8 cellular contexts compared by ENCODE assay signal in the genomic region with DNA sequence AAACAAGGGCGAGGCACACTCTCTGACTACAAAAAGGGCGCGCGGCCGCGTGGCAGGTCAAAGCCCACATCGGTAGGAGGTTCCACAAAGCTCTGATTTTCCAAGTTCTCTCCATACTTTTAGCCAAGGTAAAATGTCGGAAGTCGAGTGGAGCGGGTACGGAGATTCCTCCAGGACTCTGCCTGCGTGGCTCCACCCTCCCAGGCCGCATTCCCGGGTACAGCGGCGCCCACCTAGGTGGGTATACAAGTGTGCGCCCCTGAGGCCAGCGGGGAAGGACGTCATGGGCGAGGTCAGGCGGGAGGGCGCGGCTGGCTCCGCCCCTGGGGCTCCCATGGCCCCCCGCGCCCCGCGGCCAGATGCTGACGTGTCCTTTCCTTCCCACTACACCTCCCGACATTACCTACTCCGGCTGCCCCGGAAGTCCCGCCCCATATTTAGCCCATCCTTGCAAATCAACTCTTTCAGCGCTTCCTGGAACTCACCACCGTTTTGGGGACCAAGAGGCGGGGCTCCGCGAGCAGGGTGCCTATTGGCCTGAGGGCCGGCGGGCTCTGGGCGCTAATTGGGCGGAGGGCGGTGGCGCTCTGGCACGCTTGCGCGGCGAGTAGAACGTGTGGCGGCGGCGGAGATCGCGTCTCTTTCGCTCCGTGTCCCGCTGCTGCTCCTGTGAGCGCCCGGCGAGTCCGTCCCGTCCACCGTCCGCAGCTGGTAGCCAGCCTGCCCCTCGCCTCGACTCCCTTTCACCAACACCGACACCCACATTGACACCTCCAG. TPM values are rescaled to one million over a fixed set of nuclear protein-coding genes. Genes with fewer than 3 reads are reported as not detected.
DNase-seq lines count a peak whose midpoint lies in the region; ATAC-seq, FAIRE-seq and TF ChIP-seq lines count a peak whose summit lies in the region.

A gene (plus strand): TSS at position 639 of the 777 bp plus-strand sequence. CDS start 180 bp downstream, outside the sequence.

- DNase-seq in GM12891 (ENCODE audit: insufficient read length, low spot score) = peak; percentile 92
- DNase-seq in NCI-H1436 treated with DMSO at 0.1 percent for 48 hours (lab: John Stamatoyannopoulos, UW) = peak; percentile 92
- peak; percentile 92 to 100 (median 99) for DNase-seq in T-cell
- peak; percentile 99 to 100 for DNase-seq in cardiac muscle cell (ENCODE audit: low read depth in 1 of 2, low spot score in 1 of 2)
- peak; percentile 98 to 99 for DNase-seq in trophoblast cell
- peak; percentile 99 for DNase-seq in transverse colon

- TF ChIP-seq CTCF in cardiac muscle cell (IDR thresholded peaks at IDR 0.05; ENCODE audit: low read depth, low read length) (no peak), transverse colon (IDR thresholded peaks at IDR 0.05) (no peak)

- H3K36me3 Mint-ChIP-seq in T-cell = peaks cover 11% of the 10 kb centered on the region

- CTCF ChIA-PET in T-cell (lab: Charles Lee) = no interaction called here

- peaks cover 15% of the 10 kb centered on the region for H3K79me1 ChIP-seq in trophoblast cell (ENCODE audit: low read length)

- H3K27ac Mint-ChIP-seq in T-cell = peak within 1 kb of the TSS; percentile 94 to 99

- peak within 1 kb of the TSS; percentile 86 for H4K12ac ChIP-seq in trophoblast cell (ENCODE audit: low read depth, low read length)

- peak within 1 kb of the TSS; percentile 76 for H3K4me2 ChIP-seq in trophoblast cell (ENCODE audit: low read length)

- H3K9me3 Mint-ChIP-seq in T-cell = no peaks in the 10 kb centered on the region

- H3K14ac ChIP-seq in trophoblast cell (ENCODE audit: low read length) = peak within 1 kb of the TSS; percentile 93

- H3K4me1 ChIP-seq in cardiac muscle cell (ENCODE audit: low read depth) = peaks cover 12% of the 10 kb centered on the region
- H3K4me1 ChIP-seq in trophoblast cell (ENCODE audit: control insufficient read depth in 1 of 2, insufficient read depth in 2 of 2, low read length in 2 of 2) = peaks cover 6 to 12% of the 10 kb centered on the region in 2 experiments
- peaks cover 6 to 37% (median 19%) of the 10 kb centered on the region in 4 donors for H3K4me1 ChIP-seq in transverse colon

- H3K9me3 ChIP-seq in cardiac muscle cell (ENCODE audit: low read depth) = no peaks in the 10 kb centered on the region
- H3K9me3 ChIP-seq in trophoblast cell (ENCODE audit: insufficient read depth, low read depth, low read length) = no peaks in the 10 kb centered on the region
- H3K9me3 ChIP-seq in transverse colon = no peaks in the 10 kb centered on the region

- peak within 1 kb of the TSS; percentile 87 for H2BK5ac ChIP-seq in trophoblast cell (ENCODE audit: low read depth, low read length, poor library complexity)

- TF ChIP-seq POLR2A in GM12891 (IDR thresholded peaks at IDR 0.05; ENCODE audit: low read depth, low read length) = peak; percentile 89
- TF ChIP-seq POLR2A in transverse colon (IDR thresholded peaks at IDR 0.05) = peak; percentile 90

- H3K4ac ChIP-seq in trophoblast cell (ENCODE audit: low read depth, low read length) = peak within 1 kb of the TSS; percentile 76

- peak within 1 kb of the TSS; percentile 97 for H4K91ac ChIP-seq in trophoblast cell (ENCODE audit: low read depth, low read length)

- in situ Hi-C loops in transverse colon (cut with MboI; ENCODE audit: low pct_ligation_motif_present in 1 of 4, low pct_unique_long_range_greater_than_20kb in 1 of 4, low sequenced_read_pairs in 3 of 4) = no loop called here

- intact Hi-C loops in transverse colon (cut with DNase I; ENCODE audit: low total_unique reads) = no loop called here

- 0 to 1% (median 0%) methylated on average over 62 to 67 of the region's 67 CpGs for WGBS in adipose tissue, 3 donors
- no CpG with 5 or more reads among the region's 67 CpGs for WGBS in trophoblast cell (ENCODE audit: extremely low coverage, insufficient coverage, insufficient read length)
- WGBS in transverse colon (ENCODE audit: low coverage in 1 of 2), 2 donors = 0% methylated on average over 61 of the region's 67 CpGs; no CpG with 5 or more reads in 1 of the 2 donors

- peaks cover 20% of the 10 kb centered on the region for H3K79me2 ChIP-seq in trophoblast cell (ENCODE audit: control insufficient read depth, insufficient read depth, low read length, poor library complexity)

- H2AK5ac ChIP-seq in trophoblast cell (ENCODE audit: low read length) = peak within 1 kb of the TSS; percentile 61

- no peaks in the 10 kb centered on the region for H3K36me3 ChIP-seq in cardiac muscle cell
- peaks cover 0 to 3% of the 10 kb centered on the region in 2 experiments for H3K36me3 ChIP-seq in trophoblast cell (ENCODE audit: control insufficient read depth in 1 of 2, insufficient read depth in 2 of 2, low read length in 2 of 2)
- H3K36me3 ChIP-seq in transverse colon = no peaks in the 10 kb centered on the region

- peak within 1 kb of the TSS; percentile 97 for H4K8ac ChIP-seq in trophoblast cell (ENCODE audit: low read depth, low read length)

- H2AFZ ChIP-seq in trophoblast cell (ENCODE audit: insufficient read depth, low read length, poor library complexity) = peak within 1 kb of the TSS; percentile 78

- ATAC-seq in HG02840 (IDR thresholded peaks at IDR 0.05; ENCODE audit: low FRiP score, unreplicated experiment) (peak; percentile 97), T-cell (replicated peaks in 1 of 4) (peak; percentile 94 to 97 (median 95))

- H2BK120ac ChIP-seq in trophoblast cell (ENCODE audit: insufficient read depth, low read length, poor library complexity) = peak within 1 kb of the TSS; percentile 78

- no peak for TF ChIP-seq EP300 in transverse colon (IDR thresholded peaks at IDR 0.05; ENCODE audit: low read depth)

- no peak within 1 kb of the TSS for H2BK12ac ChIP-seq in trophoblast cell (ENCODE audit: low read length)

- POLR2A ChIA-PET in T-cell (lab: Charles Lee) = interaction anchor here in 1 of 2 donors (0.8 kb wide), 1 partner anchor 66 kb away, joined by 3 read pairs; a partner anchor contains a TSS

- peak within 1 kb of the TSS; percentile 87 for H3K4me3 ChIP-seq in cardiac muscle cell
- peak within 1 kb of the TSS; percentile 96 for H3K4me3 ChIP-seq in trophoblast cell (ENCODE audit: low read depth, low read length)
- H3K4me3 ChIP-seq in transverse colon = peak within 1 kb of the TSS; percentile 82 to 98 (median 85)

- peak within 1 kb of the TSS; percentile 78 for H3K9ac ChIP-seq in trophoblast cell (ENCODE audit: low read length)

- peak within 1 kb of the TSS; percentile 95 for H3K18ac ChIP-seq in trophoblast cell (ENCODE audit: low read length)

- H3K27ac ChIP-seq in adipose tissue (ENCODE audit: low read depth, low read length) (peak within 1 kb of the TSS; percentile 21), cardiac muscle cell (peak within 1 kb of the TSS; percentile 91), trophoblast cell (ENCODE audit: low read depth, low read length) (peak within 1 kb of the TSS; percentile 75), transverse colon (peak within 1 kb of the TSS; percentile 88 to 96 (median 90))

- H3K4me3 Mint-ChIP-seq in T-cell = peak within 1 kb of the TSS in 2 of 3 donors; percentile 98 to 99

- peak; percentile 96 for FAIRE-seq in GM12891 (lab: Jason Lieb, UNC)

- peaks cover 52 to 53% (median 53%) of the 10 kb centered on the region in 3 donors for H3K4me1 Mint-ChIP-seq in T-cell

- H3K27me3 ChIP-seq in cardiac muscle cell (no peaks in the 10 kb centered on the region), trophoblast cell (ENCODE audit: insufficient read depth, low read length) (no peaks in the 10 kb centered on the region), transverse colon (no peaks in the 10 kb centered on the region)

- H3K27me3 Mint-ChIP-seq in T-cell = no peaks in the 10 kb centered on the region

- H3K23ac ChIP-seq in trophoblast cell (ENCODE audit: low read length) = no peak within 1 kb of the TSS

TF ChIP-seq in GM12891, 5 proteins besides CTCF, POLR2A, EP300 and RAD21:
- TF ChIP-seq POLR2AphosphoS5 (IDR thresholded peaks at IDR 0.05; ENCODE audit: low read depth, low read length) = peak; percentile 94
- TF ChIP-seq SPI1 (IDR thresholded peaks at IDR 0.05; ENCODE audit: low read depth, low read length) = no peak
- TF ChIP-seq TAF1 (IDR thresholded peaks at IDR 0.05; ENCODE audit: low read depth, low read length) = peak; percentile 81
- peak; percentile 46; the same call in 1 of the 2 replicates for TF ChIP-seq POU2F2 (IDR thresholded peaks at IDR 0.05; ENCODE audit: low read depth, low read length)

RNA-seq across cellular contexts. Expression of the gene that starts here (rescaled TPM):
- polyA plus RNA-seq in GM12891 (2012; ENCODE audit: low read depth, missing spikeins) = 138 TPM
- total RNA-seq in T-cell (100 to 1,000 TPM; 137 to 187 (median 154) TPM), cardiac muscle cell (172 and 187 TPM in 2 replicates), transverse colon (10 to 100 TPM; 64.3 to 77.0 (median 70.4) TPM)
- polyA plus RNA-seq in adipose tissue (100 to 1,000 TPM in 1 of 3 donors, 10 to 100 TPM in 2; 67.1 to 171 (median 69.6) TPM), cardiac muscle cell (113 and 114 TPM in 2 replicates)
- polyA plus RNA-seq in trophoblast cell (2013) = 183 TPM in 2 replicates

Comparison
In these comparisons a context has a peak if more than half of its experiments do, and no peak if none do; other contexts are left out.
1. Peak in every context shown above with its lines: DNase-seq, ATAC-seq, H3K4me3 ChIP-seq and H3K27ac ChIP-seq.
2. H3K27ac ChIP-seq: peak in every context shown above with its lines; median percentile 91 in cardiac muscle cell; 90 in transverse colon; 75 in trophoblast cell; 21 in adipose tissue.